ENCODE assay signal across 1 cellular context in genomic region chr17:47702391-47702995, GRCh38.
TF ChIP-seq lines count a peak whose summit lies in the region.

No MANE protein-coding gene starts in this region.

TF ChIP-seq in HepG2, 621 proteins besides CTCF, POLR2A, EP300 and RAD21:
- TF ChIP-seq ONECUT2 (CRISPR knock-in tag; IDR thresholded peaks at IDR 0.05) (no peak), SNAPC4 (CRISPR knock-in tag; IDR thresholded peaks at IDR 0.05) (no peak), ARNT2 (CRISPR knock-in tag; IDR thresholded peaks at IDR 0.05; ENCODE audit: low read depth) (no peak), KLF9 (CRISPR knock-in tag; IDR thresholded peaks at IDR 0.05; ENCODE audit: low read depth) (no peak), ZNF557 (CRISPR knock-in tag; IDR thresholded peaks at IDR 0.05) (no peak), HMGXB4 (CRISPR knock-in tag; IDR thresholded peaks at IDR 0.05; ENCODE audit: borderline replicate concordance in 1 of 2, low read depth in 1 of 2) (no peak), FOXO4 (CRISPR knock-in tag; conservative IDR thresholded peaks at IDR 0.05) (no peak), PHF21A (CRISPR knock-in tag; IDR thresholded peaks at IDR 0.05) (no peak), KDM6A (CRISPR knock-in tag; IDR thresholded peaks at IDR 0.05; ENCODE audit: low read depth) (no peak), BCL6 (CRISPR knock-in tag; IDR thresholded peaks at IDR 0.05) (no peak), ZNF441 (CRISPR knock-in tag; IDR thresholded peaks at IDR 0.05; ENCODE audit: borderline replicate concordance) (no peak), YY1 (IDR thresholded peaks at IDR 0.05; ENCODE audit: insufficient read depth, insufficient replicate concordance, low read depth, low read length) (no peak), ZNF280B (CRISPR knock-in tag; IDR thresholded peaks at IDR 0.05; ENCODE audit: borderline replicate concordance) (no peak), YEATS2 (CRISPR knock-in tag; IDR thresholded peaks at IDR 0.05; ENCODE audit: borderline replicate concordance) (no peak), MATR3 (CRISPR knock-in tag; IDR thresholded peaks at IDR 0.05) (no peak), HNRNPLL (IDR thresholded peaks at IDR 0.05; ENCODE audit: low read depth, low read length, poor library complexity, severe bottlenecking) (no peak), ZNF687 (CRISPR knock-in tag; IDR thresholded peaks at IDR 0.05) (no peak), MYNN (CRISPR knock-in tag; IDR thresholded peaks at IDR 0.05; ENCODE audit: low read depth) (no peak), HOXA3 (CRISPR knock-in tag; IDR thresholded peaks at IDR 0.05) (no peak), DR1 (CRISPR knock-in tag; IDR thresholded peaks at IDR 0.05) (no peak)
